In the genomic region with DNA sequence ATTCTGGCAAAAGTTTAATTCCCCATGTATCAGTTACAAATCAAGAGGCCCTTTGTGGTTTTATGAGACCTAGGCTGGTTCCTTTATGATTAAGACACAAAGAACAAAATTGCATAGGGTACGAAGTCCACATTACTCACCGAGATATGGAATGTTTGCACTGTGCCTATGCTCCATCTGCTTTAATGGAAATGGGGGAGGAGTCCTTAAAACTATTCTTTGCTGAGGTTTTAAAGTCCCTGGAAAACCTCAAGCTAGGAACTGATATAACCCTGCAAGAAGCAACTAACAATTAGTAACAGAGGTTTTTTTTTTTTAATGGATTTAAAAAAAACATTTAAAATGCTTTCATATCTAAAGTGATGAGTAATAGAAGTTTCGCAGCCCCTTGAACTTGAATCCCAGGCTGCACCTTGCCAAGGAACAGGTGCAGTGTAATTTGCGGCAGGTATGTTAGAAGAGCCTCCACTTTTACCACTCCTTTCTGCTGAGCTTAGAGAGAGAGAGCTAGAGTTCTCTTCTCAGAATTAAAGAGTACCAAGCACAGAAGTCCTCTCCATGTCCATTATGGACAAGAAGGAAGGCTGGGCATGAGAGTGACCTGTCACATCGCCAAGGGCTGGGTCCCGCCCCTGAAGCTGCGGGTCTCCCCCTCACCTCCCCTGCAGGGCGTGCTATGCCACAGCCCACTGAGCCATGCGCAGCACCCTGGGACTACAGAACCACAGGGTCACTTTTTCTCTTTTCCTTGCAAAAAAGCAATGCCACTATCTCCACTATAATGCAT, we compare ENCODE assay signal across 8 cellular contexts. TPM values are rescaled to one million over a fixed set of nuclear protein-coding genes. Genes with fewer than 3 reads are reported as not detected.
DNase-seq lines count a peak whose midpoint lies in the region; ATAC-seq and TF ChIP-seq lines count a peak whose summit lies in the region.

No MANE protein-coding gene starts in this region.

- peak overlapping the region; percentile 85 for H2AFZ ChIP-seq in parathyroid adenoma

- no peak for ATAC-seq in HG03432 (IDR thresholded peaks at IDR 0.05; ENCODE audit: unreplicated experiment)

- TF ChIP-seq CTCF in colonic mucosa (IDR thresholded peaks at IDR 0.05) (no peak), parathyroid adenoma (IDR thresholded peaks at IDR 0.05) (no peak), ovary (IDR thresholded peaks at IDR 0.05) (no peak)

- H3K36me3 ChIP-seq in colonic mucosa (no peaks in the 10 kb centered on the region), parathyroid adenoma (ENCODE audit: control insufficient read depth, insufficient read depth, low read length) (no peaks in the 10 kb centered on the region), ovary (no peaks in the 10 kb centered on the region)

- intact Hi-C loops in colonic mucosa (cut with DNase I) (no loop called here), ovary (cut with DNase I) (no loop called here)

- no peak for TF ChIP-seq EP300 in ovary (IDR thresholded peaks at IDR 0.05)

- peak; percentile 85 for DNase-seq in EH (ENCODE audit: low read depth)
- DNase-seq in NOMO-1 treated with DMSO at 0.1 percent for 48 hours (lab: John Stamatoyannopoulos, UW; ENCODE audit: unreplicated experiment): peak; percentile 76
- no peak for DNase-seq in colonic mucosa
- DNase-seq in ovary: no peak
- DNase-seq in cortex of kidney (lab: John Stamatoyannopoulos, UW): no peak
- DNase-seq in NCI-H1105 (lab: John Stamatoyannopoulos, UW): no peak

- H3K4me3 ChIP-seq in colonic mucosa: peak overlapping the region; percentile 45
- H3K4me3 ChIP-seq in parathyroid adenoma (ENCODE audit: low read depth, low read length): peak overlapping the region; percentile 58
- no peak overlapping the region for H3K4me3 ChIP-seq in ovary

- TF ChIP-seq POLR2A in ovary (IDR thresholded peaks at IDR 0.05): no peak

- peak overlapping the region; percentile 92 for H3K27ac ChIP-seq in colonic mucosa
- peak overlapping the region; percentile 99 for H3K27ac ChIP-seq in parathyroid adenoma
- no peak overlapping the region for H3K27ac ChIP-seq in ovary

- H3K79me2 ChIP-seq in parathyroid adenoma: peaks cover 4% of the 10 kb centered on the region

- H3K4me2 ChIP-seq in parathyroid adenoma (ENCODE audit: low read length): peak overlapping the region; percentile 70

- H3K9ac ChIP-seq in colonic mucosa (ENCODE audit: low read depth in 2 of 2, low read length in 2 of 2) (peak overlapping the region; percentile 51 to 91), parathyroid adenoma (peak overlapping the region; percentile 7)

- H3K9me3 ChIP-seq in colonic mucosa: no peaks in the 10 kb centered on the region
- no peaks in the 10 kb centered on the region for H3K9me3 ChIP-seq in parathyroid adenoma (ENCODE audit: control insufficient read depth, low read length)
- no peaks in the 10 kb centered on the region for H3K9me3 ChIP-seq in ovary

- 66 to 74% (median 69%) methylated on average over 9 of the region's 9 CpGs for WGBS in ovary, 3 donors

- H3K4me1 ChIP-seq in colonic mucosa (no peaks in the 10 kb centered on the region), parathyroid adenoma (peaks cover 44% of the 10 kb centered on the region), ovary (ENCODE audit: insufficient read depth) (peaks cover 7% of the 10 kb centered on the region)

- H3K27me3 ChIP-seq in colonic mucosa (no peaks in the 10 kb centered on the region), parathyroid adenoma (ENCODE audit: control insufficient read depth, insufficient read depth, low read length) (no peaks in the 10 kb centered on the region), ovary (no peaks in the 10 kb centered on the region)

RNA-seq across cellular contexts. Expression of a gene that starts 2.3 kb away (rescaled TPM):
- total RNA-seq in colonic mucosa: 100 to 1,000 TPM; 135 to 173 TPM
- total RNA-seq in ovary: 10 to 100 TPM; 13.5 to 38.1 (median 27.7) TPM
- polyA plus RNA-seq in ovary: 10 to 100 TPM; 25.9 to 57.0 TPM

Comparison
In these comparisons a context has a peak if more than half of its experiments do, and no peak if none do; other contexts are left out.
1. DNase-seq: peak in EH (single experiment) and NOMO-1 treated with DMSO at 0.1 percent for 48 hours (single experiment); none in colonic mucosa (single experiment), ovary (0 of 5), cortex of kidney (single experiment) and NCI-H1105 (single experiment).
2. H3K27ac ChIP-seq: peak in colonic mucosa (single experiment) and parathyroid adenoma (single experiment); none in ovary (0 of 2).